ENCODE assay signal across 8 cellular contexts in the genomic region with DNA sequence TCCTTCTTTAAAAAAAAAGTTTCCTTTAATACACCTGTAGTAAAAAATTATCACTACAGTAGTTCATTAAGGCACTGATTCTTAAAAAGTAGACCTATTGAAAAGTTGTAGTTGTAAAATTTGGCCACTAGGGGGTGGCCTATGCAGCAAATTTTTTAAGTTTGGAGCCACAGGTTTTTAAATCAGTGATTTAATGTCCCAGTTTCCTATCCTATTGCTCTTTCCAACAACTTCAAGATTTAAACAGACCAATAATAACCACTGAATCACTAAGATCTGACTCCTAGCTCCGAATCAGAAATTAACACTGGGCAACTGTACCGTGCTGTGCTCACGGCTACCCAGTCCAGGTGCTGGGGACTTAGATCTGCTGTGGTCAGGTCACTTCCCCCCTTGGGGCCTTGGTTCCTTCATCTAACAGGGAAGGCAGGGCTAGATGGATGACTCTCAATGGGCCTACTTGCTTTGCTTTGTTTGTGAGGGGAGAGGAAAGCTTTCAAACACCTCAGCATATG.
A peak's percentile ranks its signal among the peaks of the same experiment; 100 is the strongest.
DNase-seq lines count a peak whose midpoint lies in the region; ATAC-seq, FAIRE-seq and TF ChIP-seq lines count a peak whose summit lies in the region.

No MANE protein-coding gene starts in this region.

- H3K14ac ChIP-seq in H1 (ENCODE audit: insufficient read length), result no peak overlapping the region

- H3K18ac ChIP-seq in H1 (ENCODE audit: extremely low read depth, low read length), result no peak overlapping the region
- no peak overlapping the region for H3K18ac ChIP-seq in mesendoderm (ENCODE audit: low read length)

- H3K79me2 ChIP-seq in PC-9 (ENCODE audit: low read depth) (peaks cover 2% of the 10 kb centered on the region; the same call in 1 of the 2 replicates), H1 (ENCODE audit: control insufficient read depth in 1 of 2, insufficient read depth in 2 of 2, low read length in 2 of 2) (no peaks in the 10 kb centered on the region), mesendoderm (ENCODE audit: control insufficient read depth, insufficient read depth, low read length) (no peaks in the 10 kb centered on the region)

- POLR2A ChIA-PET in PC-9 (lab: Charles Lee; ENCODE audit: unreplicated experiment), result no interaction called here
- POLR2A ChIA-PET in H1 (lab: Charles Lee; ENCODE audit: partially characterized antibody), result no interaction called here

- H2BK120ac ChIP-seq in H1 (replicated peaks; ENCODE audit: low read depth, low read length), result no peak overlapping the region
- no peak overlapping the region for H2BK120ac ChIP-seq in mesendoderm (ENCODE audit: low read depth, low read length)

- no peak overlapping the region for H2AK5ac ChIP-seq in H1 (ENCODE audit: low read depth, low read length)
- no peak overlapping the region for H2AK5ac ChIP-seq in mesendoderm (ENCODE audit: low read length)

- no peak overlapping the region for H3K9ac ChIP-seq in H1 (replicated peaks in 1 of 4; ENCODE audit: extremely low read depth in 1 of 4, low read depth in 3 of 4, low read length in 3 of 4)
- H3K9ac ChIP-seq in mesendoderm (ENCODE audit: low read length), result peak overlapping the region; percentile 27

- H2AFZ ChIP-seq in PC-9, result no peak overlapping the region
- 0 out of 2 replicates have a peak overlapping the region, but pooled peaks have one; percentile 52 for H2AFZ ChIP-seq in H1 (ENCODE audit: low read length)

- H2BK20ac ChIP-seq in H1 (ENCODE audit: low read length), result no peak overlapping the region

- no peak overlapping the region for H2BK12ac ChIP-seq in H1 (ENCODE audit: low read depth, low read length)

- H4K91ac ChIP-seq in H1 (replicated peaks; ENCODE audit: insufficient read length, low read length), result no peak overlapping the region

- H2BK5ac ChIP-seq in H1 (ENCODE audit: low read depth, low read length) (no peak overlapping the region), mesendoderm (ENCODE audit: low read length) (no peak overlapping the region)

- H3K36me3 ChIP-seq in PC-9 (ENCODE audit: low read depth) (peaks cover 12% of the 10 kb centered on the region), H1 (ENCODE audit: control insufficient read depth in 2 of 4, insufficient read depth in 4 of 4, low read length in 3 of 4) (peaks cover 3 to 29% (median 8%) of the 10 kb centered on the region in 4 experiments; a peak in 6 of 8 replicates), mesendoderm (ENCODE audit: control insufficient read depth, insufficient read depth, low read length) (peaks cover 2% of the 10 kb centered on the region)

- H3K79me1 ChIP-seq in H1 (ENCODE audit: low read depth, low read length) (no peaks in the 10 kb centered on the region), mesendoderm (ENCODE audit: low read length) (no peaks in the 10 kb centered on the region)

- H4K5ac ChIP-seq in H1 (ENCODE audit: insufficient read length, low read depth, low read length) (no peak overlapping the region), mesendoderm (ENCODE audit: low read length) (no peak overlapping the region)

- H4K20me1 ChIP-seq in PC-9 (ENCODE audit: insufficient read depth), result peaks cover 19% of the 10 kb centered on the region
- no peaks in the 10 kb centered on the region for H4K20me1 ChIP-seq in H1 (replicated peaks in 1 of 2; ENCODE audit: control insufficient read depth in 1 of 2, insufficient read depth in 2 of 2, low read length in 2 of 2)

- H3K4me1 ChIP-seq in PC-9 (replicated peaks; ENCODE audit: insufficient read depth), result peaks cover 9% of the 10 kb centered on the region; the same call in 1 of the 2 replicates
- H3K4me1 ChIP-seq in H1 (replicated peaks in 1 of 4; ENCODE audit: control insufficient read depth in 3 of 4, insufficient read depth in 4 of 4, low read length in 3 of 4), result peaks cover 0 to 4% (median under 1%) of the 10 kb centered on the region in 4 experiments; a peak in 1 of 7 replicates
- H3K4me1 ChIP-seq in mesendoderm (ENCODE audit: control insufficient read depth, low read depth, low read length), result no peaks in the 10 kb centered on the region

- DNase-seq in DMS153 (lab: John Stamatoyannopoulos, UW) (peak; percentile 8), DMS153 treated with DMSO at 0.1 percent for 48 hours (lab: John Stamatoyannopoulos, UW; ENCODE audit: unreplicated experiment) (no peak), PC-9 (peak in 1 of 2 experiments; percentile 2), H1 (ENCODE audit: low read depth in 1 of 2, low spot score in 2 of 2) (peak; percentile 13 to 61), mesendoderm (peak; percentile 84)
- DNase-seq in stimulated activated naive CD4-positive, alpha-beta T cell treated with Interleukin-2 at 50 U/mL for 16 hours (lab: John Stamatoyannopoulos, UW), result no peak

- H2BK15ac ChIP-seq in H1 (ENCODE audit: low read length), result no peak overlapping the region
- H2BK15ac ChIP-seq in mesendoderm (replicated peaks; ENCODE audit: low read depth), result no peak overlapping the region

- WGBS in H1 (ENCODE audit: extremely low coverage in 1 of 2, insufficient coverage in 1 of 2, insufficient read length in 1 of 2, insufficient replicate concordance in 2 of 2, low coverage in 1 of 2, low lambda C conversion rate in 2 of 2, missing lambda C conversion rate in 1 of 2), 2 experiments, result 41% methylated on average over 3 of the region's 3 CpGs; no CpG with 5 or more reads in 1 of the 2 experiments
- no CpG with 5 or more reads among the region's 3 CpGs for WGBS in mesendoderm (ENCODE audit: extremely low coverage, insufficient coverage, low lambda C conversion rate)

- H3K23me2 ChIP-seq in H1 (ENCODE audit: low read depth, low read length), result no peaks in the 10 kb centered on the region

- peak; percentile 61 to 64 for TF ChIP-seq RAD21 in H1 (IDR thresholded peaks at IDR 0.05 in 1 of 2, conservative IDR thresholded peaks at IDR 0.05 in 1 of 2; ENCODE audit: low read depth in 2 of 2, low read length in 2 of 2)

- no peak overlapping the region for H3K4ac ChIP-seq in H1 (replicated peaks; ENCODE audit: insufficient read length, low read depth, low read length)
- no peak overlapping the region for H3K4ac ChIP-seq in mesendoderm (ENCODE audit: low read depth, low read length)

- TF ChIP-seq CTCF in PC-9 (conservative IDR thresholded peaks at IDR 0.05), result peak; percentile 94
- TF ChIP-seq CTCF in H1 (IDR thresholded peaks at IDR 0.05; ENCODE audit: control extremely low read depth in 1 of 3, insufficient read depth in 1 of 3, low read depth in 1 of 3, low read length in 3 of 3), result peak in 2 of 3 experiments; percentile 32 to 43; a peak in 2 of 4 replicates

- H3K4me2 ChIP-seq in PC-9 (no peak overlapping the region), H1 (ENCODE audit: insufficient read depth in 1 of 2, low read depth in 2 of 2, low read length in 2 of 2) (peak overlapping the region in 1 of 2 experiments; percentile 22; a peak in 3 of 4 replicates), mesendoderm (ENCODE audit: low read length) (no peak overlapping the region)

- FAIRE-seq in H1 (lab: Jason Lieb, UNC), result peak; percentile 85

- ATAC-seq in HG02852 (IDR thresholded peaks at IDR 0.05; ENCODE audit: unreplicated experiment) (peak; percentile 56), GM21786 (IDR thresholded peaks at IDR 0.05; ENCODE audit: unreplicated experiment) (no peak)

- no peak overlapping the region for H3K56ac ChIP-seq in H1 (replicated peaks; ENCODE audit: insufficient read length, low read depth, low read length)
- H3K56ac ChIP-seq in mesendoderm (ENCODE audit: low read length), result no peak overlapping the region

- 0 out of 2 replicates have a peak overlapping the region, but pooled peaks have one; percentile 34 for H3K27ac ChIP-seq in PC-9
- H3K27ac ChIP-seq in H1 (ENCODE audit: low read depth, low read length), result no peak overlapping the region
- no peak overlapping the region for H3K27ac ChIP-seq in mesendoderm (ENCODE audit: low read depth, low read length)

- no peak for TF ChIP-seq POLR2A in H1 (IDR thresholded peaks at IDR 0.05; ENCODE audit: control extremely low read depth in 1 of 2, low read depth in 2 of 2, low read length in 2 of 2)

- H3K9me3 ChIP-seq in PC-9 (ENCODE audit: insufficient read depth, low read depth) (no peaks in the 10 kb centered on the region), H1 (ENCODE audit: insufficient read depth in 2 of 2, low read depth in 1 of 2, low read length in 1 of 2) (no peaks in the 10 kb centered on the region)

- H3K9me2 ChIP-seq in PC-9 (ENCODE audit: insufficient read depth), result no peaks in the 10 kb centered on the region

- H4K8ac ChIP-seq in H1 (ENCODE audit: extremely low read depth, insufficient read depth, low read length), result no peak overlapping the region
- no peak overlapping the region for H4K8ac ChIP-seq in mesendoderm (ENCODE audit: low read depth, low read length)

- peaks cover 15% of the 10 kb centered on the region; the same call in 1 of the 2 replicates for H3F3A ChIP-seq in PC-9 (ENCODE audit: insufficient read depth, low read depth)

- CTCF ChIA-PET in PC-9 (lab: Charles Lee), result interaction anchor here (0.6 to 1.1 kb wide), 3 partner anchors 594 to 710 kb away, joined by 3 to 5 read pairs (median 3); no protein-coding TSS in a partner anchor
- CTCF ChIA-PET in H1 (lab: Charles Lee; ENCODE audit: partially characterized antibody), result interaction anchor here (0.7 to 3.4 kb wide), 27 partner anchors 10 to 692 kb away, joined by 3 to 28 read pairs (median 4); no protein-coding TSS in a partner anchor

- H3K4me3 ChIP-seq in PC-9 (no peak overlapping the region), H1 (ENCODE audit: extremely low read depth in 1 of 4, insufficient read depth in 2 of 4, low read depth in 3 of 4, low read length in 4 of 4) (no peak overlapping the region), mesendoderm (ENCODE audit: low read length) (no peak overlapping the region)

- H3K27me3 ChIP-seq in PC-9 (ENCODE audit: insufficient read depth, low read depth) (no peaks in the 10 kb centered on the region), H1 (replicated peaks in 1 of 4; ENCODE audit: control insufficient read depth in 3 of 4, extremely low read depth in 1 of 4, insufficient read depth in 3 of 4, low read length in 3 of 4) (no peaks in the 10 kb centered on the region), mesendoderm (ENCODE audit: insufficient read depth, low read length, poor library complexity) (no peaks in the 10 kb centered on the region)

- no peak for TF ChIP-seq EP300 in H1 (IDR thresholded peaks at IDR 0.05; ENCODE audit: borderline replicate concordance in 1 of 2, low read depth in 2 of 2, low read length in 2 of 2)

- BruUV-seq in PC-9 (replicated peaks; lab: Mats Ljungman, UMichigan), result no TSS peak

- H3K23ac ChIP-seq in H1 (ENCODE audit: insufficient read length) (no peak overlapping the region), mesendoderm (ENCODE audit: low read length) (no peak overlapping the region)

- intact Hi-C loops in PC-9 (cut with micrococcal nuclease; ENCODE audit: unreplicated experiment), result loop anchor here (1.0 to 10.0 kb wide), 4 partner anchors 239 to 711 kb away; no protein-coding TSS in a partner anchor

Comparison
In these comparisons a context has a peak if more than half of its experiments do, and no peak if none do; other contexts are left out.
1. DNase-seq: peak in DMS153 (single experiment), H1 (2 of 2) and mesendoderm (single experiment); none in DMS153 treated with DMSO at 0.1 percent for 48 hours (single experiment) and stimulated activated naive CD4-positive, alpha-beta T cell treated with Interleukin-2 at 50 U/mL for 16 hours (single experiment).